1 cellular context compared by ENCODE assay signal in genomic region chr19:50537306-50537685, GRCh38.
TF ChIP-seq lines count a peak whose summit lies in the region.

No MANE protein-coding gene starts in this region.

TF ChIP-seq in HCT116, 20 proteins besides CTCF, POLR2A, EP300 and RAD21:
- TF ChIP-seq ELF1 (IDR thresholded peaks at IDR 0.05; ENCODE audit: borderline replicate concordance, low read depth), result no peak
- TF ChIP-seq CEBPB (IDR thresholded peaks at IDR 0.05; ENCODE audit: low read depth), result no peak
- TF ChIP-seq MAX (IDR thresholded peaks at IDR 0.05), result no peak
- no peak for TF ChIP-seq EZH2 (IDR thresholded peaks at IDR 0.05)
- TF ChIP-seq REST (IDR thresholded peaks at IDR 0.05; ENCODE audit: low read depth), result no peak
- no peak for TF ChIP-seq ZBTB33 (IDR thresholded peaks at IDR 0.05; ENCODE audit: extremely low read depth, insufficient replicate concordance, low read length)
